In genomic region chr7:87966271-87966670, GRCh38 we compare ENCODE assay signal across 34 cellular contexts.
"Had no signal": no experiment of that assay in that cellular context is flagged by ENCODE, and none has a peak within 500 bp of the region (broad histone marks: within the 10 kb centered on the region; RNA-seq: fewer than 3 reads in every experiment).

No MANE protein-coding gene starts in this region.

- H3K9me3 ChIP-seq: ascending aorta, esophagus muscularis mucosa, gastrocnemius medialis, heart right ventricle had no signal

- H3K4me3 ChIP-seq: ascending aorta, coronary artery, dorsolateral prefrontal cortex, esophagus muscularis mucosa, gastrocnemius medialis, heart right ventricle had no signal

- ATAC-seq: activated CD4-positive, CD25-positive, alpha-beta regulatory T cell treated with anti-CD3 and anti-CD28 coated beads, Interleukin-2, amount 50 U/mL, for 24 hours; activated CD8-positive, alpha-beta memory T cell treated with anti-CD3 and anti-CD28 coated beads, Interleukin-2, amount 10 ng/mL, durations not matched to agents 7 days and 5 days; activated CD8-positive, alpha-beta T cell treated with anti-CD3 and anti-CD28 coated beads, Interleukin-2, amount 10 ng/mL, durations not matched to agents 7 days and 5 days; activated naive CD4-positive, alpha-beta T cell treated with anti-CD3 and anti-CD28 coated beads, Interleukin-2, amount 50 U/mL, for 72 hours; foreskin keratinocyte; gastrocnemius medialis; heart right ventricle; T-helper 17 cell had no signal

- H3K27me3 Mint-ChIP-seq: activated B cell treated with CpG ODN at 0.5 μM for 24 hours; activated CD4-positive, alpha-beta memory T cell treated with anti-CD3 and anti-CD28 coated beads for 36 hours; activated CD4-positive, alpha-beta T cell treated with anti-CD3 and anti-CD28 coated beads, Interleukin-2, amount 10 ng/mL, durations not matched to agents 24 days and 14 days; activated CD8-positive, alpha-beta memory T cell treated with anti-CD3 and anti-CD28 coated beads, Interleukin-2, amount 10 ng/mL, durations not matched to agents 7 days and 5 days; activated naive CD4-positive, alpha-beta T cell treated with anti-CD3 and anti-CD28 coated beads, Interleukin-2, amount 10 ng/mL, durations not matched to agents 7 days and 5 days; activated naive CD8-positive, alpha-beta T cell treated with anti-CD3 and anti-CD28 coated beads, Interleukin-2, amount 10 ng/mL, durations not matched to agents 7 days and 5 days; brain; central memory CD8-positive, alpha-beta T cell; dendritic cell treated with granulocyte-macrophage colony-stimulating factor and Interleukin-4, amounts not matched to agents 40 ng/mL and 50 ng/mL, for 4 days; T-helper 17 cell had no signal

- H3K4me1 Mint-ChIP-seq: activated B cell treated with CpG ODN at 0.5 μM for 24 hours; activated CD4-positive, alpha-beta T cell treated with anti-CD3 and anti-CD28 coated beads, Interleukin-2, amount 10 ng/mL, durations not matched to agents 24 days and 14 days; activated CD8-positive, alpha-beta memory T cell treated with anti-CD3 and anti-CD28 coated beads, Interleukin-2, amount 10 ng/mL, durations not matched to agents 7 days and 5 days; activated naive CD4-positive, alpha-beta T cell treated with anti-CD3 and anti-CD28 coated beads, Interleukin-2, amount 10 ng/mL, durations not matched to agents 7 days and 5 days; activated naive CD8-positive, alpha-beta T cell treated with anti-CD3 and anti-CD28 coated beads, Interleukin-2, amount 10 ng/mL, durations not matched to agents 7 days and 5 days; central memory CD8-positive, alpha-beta T cell; T-helper 17 cell had no signal

- H3K4me3 Mint-ChIP-seq: activated B cell treated with CpG ODN at 0.5 μM for 24 hours; activated CD4-positive, alpha-beta memory T cell treated with anti-CD3 and anti-CD28 coated beads for 36 hours; activated CD4-positive, alpha-beta T cell treated with anti-CD3 and anti-CD28 coated beads, Interleukin-2, amount 10 ng/mL, durations not matched to agents 24 days and 14 days; activated CD8-positive, alpha-beta memory T cell treated with anti-CD3 and anti-CD28 coated beads, Interleukin-2, amount 10 ng/mL, durations not matched to agents 7 days and 5 days; activated CD8-positive, alpha-beta T cell treated with anti-CD3 and anti-CD28 coated beads, Interleukin-2, amount 10 ng/mL, durations not matched to agents 7 days and 5 days; activated naive CD4-positive, alpha-beta T cell treated with anti-CD3 and anti-CD28 coated beads, Interleukin-2, amount 10 ng/mL, durations not matched to agents 7 days and 5 days; activated naive CD8-positive, alpha-beta T cell treated with anti-CD3 and anti-CD28 coated beads, Interleukin-2, amount 10 ng/mL, durations not matched to agents 7 days and 5 days; activated T-helper 1 cell treated with anti-CD3 and anti-CD28 coated beads, Interleukin-12 subunit alpha, Interleukin-12 subunit beta, Interleukin-2, Interleukin-4 antibody, amounts not matched to agents 30 ng/mL and 10 ng/mL and 1 ng/mL, durations not matched to agents 14 hours and 24 hours and 36 hours; brain; central memory CD8-positive, alpha-beta T cell; dendritic cell treated with granulocyte-macrophage colony-stimulating factor and Interleukin-4, amounts not matched to agents 40 ng/mL and 50 ng/mL, for 4 days; T-helper 17 cell; T-helper 2 cell treated with Interferon-gamma antibody and Interleukin-4, amounts not matched to agents 5 μg/mL and 100 μg/mL, for 36 hours had no signal

- H3K36me3 ChIP-seq: ascending aorta, esophagus muscularis mucosa, gastrocnemius medialis, heart right ventricle, WERI-Rb-1 had no signal

- FAIRE-seq: bronchial epithelial cell had no signal

- DNase-seq: activated B cell treated with CpG ODN at 0.5 μM for 24 hours; activated CD4-positive, alpha-beta memory T cell treated with anti-CD3 and anti-CD28 coated beads for 36 hours; activated CD4-positive, alpha-beta T cell treated with anti-CD3 and anti-CD28 coated beads, Interleukin-2, amount 10 ng/mL, durations not matched to agents 24 days and 14 days; activated CD8-positive, alpha-beta memory T cell treated with anti-CD3 and anti-CD28 coated beads, Interleukin-2, amount 10 ng/mL, durations not matched to agents 7 days and 5 days; activated CD8-positive, alpha-beta memory T cell treated with anti-CD3 and anti-CD28 coated beads, Interleukin-2, amount 50 U/mL, for 4 hours; activated CD8-positive, alpha-beta T cell treated with anti-CD3 and anti-CD28 coated beads, Interleukin-2, amount 10 ng/mL, durations not matched to agents 7 days and 5 days; activated gamma-delta T cell; activated naive CD4-positive, alpha-beta T cell; activated naive CD4-positive, alpha-beta T cell treated with anti-CD3 and anti-CD28 coated beads, Interleukin-2, amount 10 ng/mL, durations not matched to agents 7 days and 5 days; activated naive CD8-positive, alpha-beta T cell treated with anti-CD3 and anti-CD28 coated beads, Interleukin-2, amount 10 ng/mL, durations not matched to agents 7 days and 5 days; activated T-cell treated with anti-CD3 and anti-CD28 coated beads, Interleukin-2, amount 50 U/mL, for 1 hour; activated T-cell treated with anti-CD3 and anti-CD28 coated beads, Interleukin-2, amount 50 U/mL, for 48 hours; dorsolateral prefrontal cortex; effector memory CD4-positive, alpha-beta T cell; erythroblast; foreskin keratinocyte; gastrocnemius medialis; heart right ventricle; T-helper 1 cell; T-helper 17 cell; T1000; WERI-Rb-1 had no signal

- H3K36me3 Mint-ChIP-seq: activated naive CD4-positive, alpha-beta T cell treated with anti-CD3 and anti-CD28 coated beads, Interleukin-2, amount 10 ng/mL, durations not matched to agents 7 days and 5 days; activated naive CD4-positive, alpha-beta T cell treated with anti-CD3 and anti-CD28 coated beads, Interleukin-2, amount 50 U/mL, for 72 hours had no signal

- H3K27ac Mint-ChIP-seq: activated B cell treated with CpG ODN at 0.5 μM for 24 hours; activated CD4-positive, alpha-beta memory T cell treated with anti-CD3 and anti-CD28 coated beads for 36 hours; activated CD4-positive, alpha-beta T cell treated with anti-CD3 and anti-CD28 coated beads, Interleukin-2, amount 10 ng/mL, durations not matched to agents 24 days and 14 days; activated CD8-positive, alpha-beta memory T cell treated with anti-CD3 and anti-CD28 coated beads, Interleukin-2, amount 10 ng/mL, durations not matched to agents 7 days and 5 days; activated CD8-positive, alpha-beta T cell treated with anti-CD3 and anti-CD28 coated beads, Interleukin-2, amount 10 ng/mL, durations not matched to agents 7 days and 5 days; activated naive CD4-positive, alpha-beta T cell treated with anti-CD3 and anti-CD28 coated beads, Interleukin-2, amount 10 ng/mL, durations not matched to agents 7 days and 5 days; activated naive CD4-positive, alpha-beta T cell treated with anti-CD3 and anti-CD28 coated beads, Interleukin-2, amount 50 U/mL, for 72 hours; activated naive CD8-positive, alpha-beta T cell treated with anti-CD3 and anti-CD28 coated beads, Interleukin-2, amount 10 ng/mL, durations not matched to agents 7 days and 5 days; activated T-helper 1 cell treated with anti-CD3 and anti-CD28 coated beads, Interleukin-12 subunit alpha, Interleukin-12 subunit beta, Interleukin-2, Interleukin-4 antibody, amounts not matched to agents 30 ng/mL and 10 ng/mL and 1 ng/mL, durations not matched to agents 14 hours and 24 hours and 36 hours; activated T-helper 2 cell treated with anti-CD3 and anti-CD28 coated beads, Interferon-gamma antibody, Interleukin-2, Interleukin-4, amounts not matched to agents 10 μg/mL and 5 μg/mL and 100 μg/mL, durations not matched to agents 14 hours and 24 hours and 36 hours; brain; dendritic cell treated with granulocyte-macrophage colony-stimulating factor and Interleukin-4, amounts not matched to agents 40 ng/mL and 50 ng/mL, for 4 days; T-helper 17 cell; T-helper 2 cell treated with Interferon-gamma antibody and Interleukin-4, amounts not matched to agents 5 μg/mL and 100 μg/mL, for 36 hours had no signal

- H3K27ac ChIP-seq: ascending aorta, coronary artery, dorsolateral prefrontal cortex, esophagus muscularis mucosa, foreskin keratinocyte, gastrocnemius medialis, heart right ventricle, WERI-Rb-1 had no signal

- H3K27me3 ChIP-seq: ascending aorta, dorsolateral prefrontal cortex, esophagus muscularis mucosa, foreskin keratinocyte, gastrocnemius medialis, heart right ventricle had no signal

- H3K4me1 ChIP-seq: ascending aorta, esophagus muscularis mucosa, foreskin keratinocyte, gastrocnemius medialis, heart right ventricle had no signal

- H3K9me3 Mint-ChIP-seq: activated B cell treated with CpG ODN at 0.5 μM for 24 hours; activated CD4-positive, alpha-beta memory T cell treated with anti-CD3 and anti-CD28 coated beads for 36 hours; activated naive CD4-positive, alpha-beta T cell treated with anti-CD3 and anti-CD28 coated beads, Interleukin-2, amount 10 ng/mL, durations not matched to agents 7 days and 5 days; activated naive CD4-positive, alpha-beta T cell treated with anti-CD3 and anti-CD28 coated beads, Interleukin-2, amount 50 U/mL, for 72 hours; activated T-helper 1 cell treated with anti-CD3 and anti-CD28 coated beads, Interleukin-12 subunit alpha, Interleukin-12 subunit beta, Interleukin-2, Interleukin-4 antibody, amounts not matched to agents 30 ng/mL and 10 ng/mL and 1 ng/mL, durations not matched to agents 14 hours and 24 hours and 36 hours; brain; central memory CD8-positive, alpha-beta T cell; dendritic cell treated with granulocyte-macrophage colony-stimulating factor and Interleukin-4, amounts not matched to agents 40 ng/mL and 50 ng/mL, for 4 days; T-helper 2 cell treated with Interferon-gamma antibody and Interleukin-4, amounts not matched to agents 5 μg/mL and 100 μg/mL, for 36 hours had no signal
